Comparison of ENCODE assay signal across 1 cellular context in the genomic region with DNA sequence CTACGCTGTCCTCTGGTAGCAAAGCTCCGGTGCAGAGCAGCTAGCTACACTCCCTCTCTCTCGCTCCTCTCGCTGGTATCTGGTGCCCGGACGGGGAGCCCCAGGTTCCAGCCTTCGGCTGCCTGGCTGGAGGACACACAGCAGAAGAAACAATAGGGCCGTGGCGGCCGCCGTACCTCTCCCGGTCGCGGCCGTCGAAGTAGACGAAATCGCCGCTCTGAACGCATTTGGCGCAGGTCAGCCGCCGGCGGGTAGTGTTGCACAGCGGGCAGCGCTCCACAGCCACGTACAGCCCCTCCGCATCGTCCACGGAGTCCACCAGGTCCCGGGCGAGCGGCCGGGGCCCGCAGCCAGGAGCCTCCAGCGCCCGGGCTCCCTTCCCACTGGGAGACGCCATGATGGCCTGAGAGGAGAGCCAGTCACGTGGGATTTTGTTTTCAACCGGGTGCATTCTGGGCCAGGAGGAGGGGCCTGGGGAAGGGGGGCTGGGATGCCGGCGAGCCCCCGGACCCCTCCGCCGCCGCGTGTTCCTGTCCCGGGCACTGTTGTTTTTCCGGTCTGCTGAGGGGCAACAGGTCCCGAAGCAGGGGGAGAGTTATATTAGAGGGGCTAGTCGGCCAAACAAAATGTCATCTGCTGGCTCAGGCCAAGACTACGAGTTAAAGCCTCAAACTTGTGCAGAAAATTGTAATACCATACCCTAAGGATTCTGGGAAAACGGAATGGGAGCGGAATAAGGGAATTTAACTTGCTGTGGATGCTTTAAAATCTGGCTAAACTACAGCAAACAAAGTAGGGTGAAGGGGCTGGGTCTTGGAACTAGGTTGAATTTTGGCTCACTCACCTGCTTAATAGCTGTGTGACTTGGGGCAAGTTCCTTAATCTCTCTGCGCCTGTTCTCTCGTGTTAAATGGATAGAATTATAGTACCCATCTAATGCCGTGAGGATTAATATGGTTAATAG.
TF ChIP-seq lines count a peak whose summit lies in the region.

A gene with protein sequence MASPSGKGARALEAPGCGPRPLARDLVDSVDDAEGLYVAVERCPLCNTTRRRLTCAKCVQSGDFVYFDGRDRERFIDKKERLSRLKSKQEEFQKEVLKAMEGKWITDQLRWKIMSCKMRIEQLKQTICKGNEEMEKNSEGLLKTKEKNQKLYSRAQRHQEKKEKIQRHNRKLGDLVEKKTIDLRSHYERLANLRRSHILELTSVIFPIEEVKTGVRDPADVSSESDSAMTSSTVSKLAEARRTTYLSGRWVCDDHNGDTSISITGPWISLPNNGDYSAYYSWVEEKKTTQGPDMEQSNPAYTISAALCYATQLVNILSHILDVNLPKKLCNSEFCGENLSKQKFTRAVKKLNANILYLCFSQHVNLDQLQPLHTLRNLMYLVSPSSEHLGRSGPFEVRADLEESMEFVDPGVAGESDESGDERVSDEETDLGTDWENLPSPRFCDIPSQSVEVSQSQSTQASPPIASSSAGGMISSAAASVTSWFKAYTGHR (minus strand): TSS at position 405 of the 964 bp plus-strand sequence. CDS start 8 bp downstream, at position 397.

TF ChIP-seq in HepG2, 621 proteins besides CTCF, POLR2A, EP300 and RAD21 (continued from another document and continues in another):
- TF ChIP-seq, protein P1, sequence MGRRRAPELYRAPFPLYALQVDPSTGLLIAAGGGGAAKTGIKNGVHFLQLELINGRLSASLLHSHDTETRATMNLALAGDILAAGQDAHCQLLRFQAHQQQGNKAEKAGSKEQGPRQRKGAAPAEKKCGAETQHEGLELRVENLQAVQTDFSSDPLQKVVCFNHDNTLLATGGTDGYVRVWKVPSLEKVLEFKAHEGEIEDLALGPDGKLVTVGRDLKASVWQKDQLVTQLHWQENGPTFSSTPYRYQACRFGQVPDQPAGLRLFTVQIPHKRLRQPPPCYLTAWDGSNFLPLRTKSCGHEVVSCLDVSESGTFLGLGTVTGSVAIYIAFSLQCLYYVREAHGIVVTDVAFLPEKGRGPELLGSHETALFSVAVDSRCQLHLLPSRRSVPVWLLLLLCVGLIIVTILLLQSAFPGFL (CRISPR knock-in tag; IDR thresholded peaks at IDR 0.05) = no peak
- peak; percentile 41; the same call in 1 of the 2 replicates for TF ChIP-seq KLF6 (CRISPR knock-in tag; IDR thresholded peaks at IDR 0.05)
- TF ChIP-seq AGO1 (IDR thresholded peaks at IDR 0.05; ENCODE audit: low read depth, low read length, poor library complexity, severe bottlenecking) = peak; percentile 41
- TF ChIP-seq ZNF124 (CRISPR knock-in tag; IDR thresholded peaks at IDR 0.05) = no peak; the same call in 1 of the 2 replicates
- TF ChIP-seq NFE2L2 (IDR thresholded peaks at IDR 0.05; ENCODE audit: low read length) = no peak
- TF ChIP-seq, protein P2, sequence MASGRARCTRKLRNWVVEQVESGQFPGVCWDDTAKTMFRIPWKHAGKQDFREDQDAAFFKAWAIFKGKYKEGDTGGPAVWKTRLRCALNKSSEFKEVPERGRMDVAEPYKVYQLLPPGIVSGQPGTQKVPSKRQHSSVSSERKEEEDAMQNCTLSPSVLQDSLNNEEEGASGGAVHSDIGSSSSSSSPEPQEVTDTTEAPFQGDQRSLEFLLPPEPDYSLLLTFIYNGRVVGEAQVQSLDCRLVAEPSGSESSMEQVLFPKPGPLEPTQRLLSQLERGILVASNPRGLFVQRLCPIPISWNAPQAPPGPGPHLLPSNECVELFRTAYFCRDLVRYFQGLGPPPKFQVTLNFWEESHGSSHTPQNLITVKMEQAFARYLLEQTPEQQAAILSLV (CRISPR knock-in tag; IDR thresholded peaks at IDR 0.05; ENCODE audit: borderline replicate concordance) = peak; percentile 89; the same call in 1 of the 2 replicates
- no peak for TF ChIP-seq FIP1L1 (IDR thresholded peaks at IDR 0.05; ENCODE audit: borderline replicate concordance, insufficient read depth, low read depth, low read length)
- no peak for TF ChIP-seq ZNF674 (CRISPR knock-in tag; IDR thresholded peaks at IDR 0.05; ENCODE audit: low read depth)
- TF ChIP-seq PCBP1 (IDR thresholded peaks at IDR 0.05; ENCODE audit: borderline replicate concordance, low read depth, low read length) = 0 out of 2 replicates have a peak, but pooled peaks have one; percentile 22
- TF ChIP-seq ZNF556 (CRISPR knock-in tag; IDR thresholded peaks at IDR 0.05; ENCODE audit: borderline replicate concordance) = 0 out of 2 replicates have a peak, but pooled peaks have one; percentile 29
- TF ChIP-seq ERF (CRISPR knock-in tag; IDR thresholded peaks at IDR 0.05) = peak; percentile 24; the same call in 1 of the 2 replicates
- TF ChIP-seq, protein P3, sequence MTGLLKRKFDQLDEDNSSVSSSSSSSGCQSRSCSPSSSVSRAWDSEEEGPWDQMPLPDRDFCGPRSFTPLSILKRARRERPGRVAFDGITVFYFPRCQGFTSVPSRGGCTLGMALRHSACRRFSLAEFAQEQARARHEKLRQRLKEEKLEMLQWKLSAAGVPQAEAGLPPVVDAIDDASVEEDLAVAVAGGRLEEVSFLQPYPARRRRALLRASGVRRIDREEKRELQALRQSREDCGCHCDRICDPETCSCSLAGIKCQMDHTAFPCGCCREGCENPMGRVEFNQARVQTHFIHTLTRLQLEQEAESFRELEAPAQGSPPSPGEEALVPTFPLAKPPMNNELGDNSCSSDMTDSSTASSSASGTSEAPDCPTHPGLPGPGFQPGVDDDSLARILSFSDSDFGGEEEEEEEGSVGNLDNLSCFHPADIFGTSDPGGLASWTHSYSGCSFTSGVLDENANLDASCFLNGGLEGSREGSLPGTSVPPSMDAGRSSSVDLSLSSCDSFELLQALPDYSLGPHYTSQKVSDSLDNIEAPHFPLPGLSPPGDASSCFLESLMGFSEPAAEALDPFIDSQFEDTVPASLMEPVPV (CRISPR knock-in tag; IDR thresholded peaks at IDR 0.05) = peak; percentile 87
- TF ChIP-seq ARID2 (CRISPR knock-in tag; IDR thresholded peaks at IDR 0.05; ENCODE audit: borderline replicate concordance) = 0 out of 2 replicates have a peak, but pooled peaks have one; percentile 75
- peak; percentile 100 for TF ChIP-seq GATAD1 (CRISPR knock-in tag; IDR thresholded peaks at IDR 0.05)
- TF ChIP-seq ATAD3A (CRISPR knock-in tag; IDR thresholded peaks at IDR 0.05) = no peak
- no peak for TF ChIP-seq PHB2 (IDR thresholded peaks at IDR 0.05; ENCODE audit: partially characterized antibody)
- TF ChIP-seq ZNF550 (CRISPR knock-in tag; IDR thresholded peaks at IDR 0.05; ENCODE audit: borderline replicate concordance) = no peak
- no peak for TF ChIP-seq TBX3 (IDR thresholded peaks at IDR 0.05; ENCODE audit: borderline replicate concordance)
- TF ChIP-seq, protein P4, sequence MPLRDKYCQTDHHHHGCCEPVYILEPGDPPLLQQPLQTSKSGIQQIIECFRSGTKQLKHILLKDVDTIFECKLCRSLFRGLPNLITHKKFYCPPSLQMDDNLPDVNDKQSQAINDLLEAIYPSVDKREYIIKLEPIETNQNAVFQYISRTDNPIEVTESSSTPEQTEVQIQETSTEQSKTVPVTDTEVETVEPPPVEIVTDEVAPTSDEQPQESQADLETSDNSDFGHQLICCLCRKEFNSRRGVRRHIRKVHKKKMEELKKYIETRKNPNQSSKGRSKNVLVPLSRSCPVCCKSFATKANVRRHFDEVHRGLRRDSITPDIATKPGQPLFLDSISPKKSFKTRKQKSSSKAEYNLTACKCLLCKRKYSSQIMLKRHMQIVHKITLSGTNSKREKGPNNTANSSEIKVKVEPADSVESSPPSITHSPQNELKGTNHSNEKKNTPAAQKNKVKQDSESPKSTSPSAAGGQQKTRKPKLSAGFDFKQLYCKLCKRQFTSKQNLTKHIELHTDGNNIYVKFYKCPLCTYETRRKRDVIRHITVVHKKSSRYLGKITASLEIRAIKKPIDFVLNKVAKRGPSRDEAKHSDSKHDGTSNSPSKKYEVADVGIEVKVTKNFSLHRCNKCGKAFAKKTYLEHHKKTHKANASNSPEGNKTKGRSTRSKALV (CRISPR knock-in tag; IDR thresholded peaks at IDR 0.05) = no peak
- TF ChIP-seq MEF2D (CRISPR knock-in tag; IDR thresholded peaks at IDR 0.05) = no peak
- TF ChIP-seq FLYWCH1 (CRISPR knock-in tag; IDR thresholded peaks at IDR 0.05) = no peak
- 0 out of 2 replicates have a peak, but pooled peaks have one; percentile 67 for TF ChIP-seq ZNF747 (CRISPR knock-in tag; IDR thresholded peaks at IDR 0.05; ENCODE audit: borderline replicate concordance)
- no peak for TF ChIP-seq RXRB (CRISPR knock-in tag; IDR thresholded peaks at IDR 0.05; ENCODE audit: borderline replicate concordance)
- TF ChIP-seq, protein P5, sequence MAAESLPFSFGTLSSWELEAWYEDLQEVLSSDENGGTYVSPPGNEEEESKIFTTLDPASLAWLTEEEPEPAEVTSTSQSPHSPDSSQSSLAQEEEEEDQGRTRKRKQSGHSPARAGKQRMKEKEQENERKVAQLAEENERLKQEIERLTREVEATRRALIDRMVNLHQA (CRISPR knock-in tag; IDR thresholded peaks at IDR 0.05) = no peak
- TF ChIP-seq, protein P6, sequence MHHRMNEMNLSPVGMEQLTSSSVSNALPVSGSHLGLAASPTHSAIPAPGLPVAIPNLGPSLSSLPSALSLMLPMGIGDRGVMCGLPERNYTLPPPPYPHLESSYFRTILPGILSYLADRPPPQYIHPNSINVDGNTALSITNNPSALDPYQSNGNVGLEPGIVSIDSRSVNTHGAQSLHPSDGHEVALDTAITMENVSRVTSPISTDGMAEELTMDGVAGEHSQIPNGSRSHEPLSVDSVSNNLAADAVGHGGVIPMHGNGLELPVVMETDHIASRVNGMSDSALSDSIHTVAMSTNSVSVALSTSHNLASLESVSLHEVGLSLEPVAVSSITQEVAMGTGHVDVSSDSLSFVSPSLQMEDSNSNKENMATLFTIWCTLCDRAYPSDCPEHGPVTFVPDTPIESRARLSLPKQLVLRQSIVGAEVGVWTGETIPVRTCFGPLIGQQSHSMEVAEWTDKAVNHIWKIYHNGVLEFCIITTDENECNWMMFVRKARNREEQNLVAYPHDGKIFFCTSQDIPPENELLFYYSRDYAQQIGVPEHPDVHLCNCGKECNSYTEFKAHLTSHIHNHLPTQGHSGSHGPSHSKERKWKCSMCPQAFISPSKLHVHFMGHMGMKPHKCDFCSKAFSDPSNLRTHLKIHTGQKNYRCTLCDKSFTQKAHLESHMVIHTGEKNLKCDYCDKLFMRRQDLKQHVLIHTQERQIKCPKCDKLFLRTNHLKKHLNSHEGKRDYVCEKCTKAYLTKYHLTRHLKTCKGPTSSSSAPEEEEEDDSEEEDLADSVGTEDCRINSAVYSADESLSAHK (CRISPR knock-in tag; IDR thresholded peaks at IDR 0.05; ENCODE audit: borderline replicate concordance) = no peak
- TF ChIP-seq RNF2 (conservative IDR thresholded peaks at IDR 0.05; ENCODE audit: low read depth) = peak; percentile 51; the same call in 1 of the 2 replicates
- no peak for TF ChIP-seq ZNF792 (CRISPR knock-in tag; IDR thresholded peaks at IDR 0.05)
- TF ChIP-seq, protein P7, sequence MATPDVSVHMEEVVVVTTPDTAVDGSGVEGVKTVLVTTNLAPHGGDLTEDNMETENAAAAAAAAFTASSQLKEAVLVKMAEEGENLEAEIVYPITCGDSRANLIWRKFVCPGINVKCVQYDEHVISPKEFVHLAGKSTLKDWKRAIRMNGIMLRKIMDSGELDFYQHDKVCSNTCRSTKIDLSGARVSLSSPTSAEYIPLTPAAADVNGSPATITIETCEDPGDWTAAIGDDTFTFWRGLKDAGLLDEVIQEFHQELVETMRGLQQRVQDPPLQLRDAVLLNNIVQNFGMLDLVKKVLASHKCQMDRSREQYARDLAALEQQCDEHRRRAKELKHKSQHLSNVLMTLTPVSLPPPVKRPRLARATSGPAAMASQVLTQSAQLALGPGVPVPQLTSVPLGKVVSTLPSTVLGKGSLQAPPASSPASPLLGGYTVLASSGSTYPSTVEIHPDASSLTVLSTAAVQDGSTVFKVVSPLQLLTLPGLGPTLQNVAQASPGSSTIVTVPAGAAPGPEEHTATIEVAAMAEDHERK (CRISPR knock-in tag; IDR thresholded peaks at IDR 0.05; ENCODE audit: low read depth) = no peak
- TF ChIP-seq AGO2 (optimal IDR thresholded peaks at IDR 0.05; ENCODE audit: low read depth, low read length) = peak; percentile 68
- no peak for TF ChIP-seq ZNF644 (CRISPR knock-in tag; IDR thresholded peaks at IDR 0.05; ENCODE audit: low read depth)
- TF ChIP-seq, protein P8, sequence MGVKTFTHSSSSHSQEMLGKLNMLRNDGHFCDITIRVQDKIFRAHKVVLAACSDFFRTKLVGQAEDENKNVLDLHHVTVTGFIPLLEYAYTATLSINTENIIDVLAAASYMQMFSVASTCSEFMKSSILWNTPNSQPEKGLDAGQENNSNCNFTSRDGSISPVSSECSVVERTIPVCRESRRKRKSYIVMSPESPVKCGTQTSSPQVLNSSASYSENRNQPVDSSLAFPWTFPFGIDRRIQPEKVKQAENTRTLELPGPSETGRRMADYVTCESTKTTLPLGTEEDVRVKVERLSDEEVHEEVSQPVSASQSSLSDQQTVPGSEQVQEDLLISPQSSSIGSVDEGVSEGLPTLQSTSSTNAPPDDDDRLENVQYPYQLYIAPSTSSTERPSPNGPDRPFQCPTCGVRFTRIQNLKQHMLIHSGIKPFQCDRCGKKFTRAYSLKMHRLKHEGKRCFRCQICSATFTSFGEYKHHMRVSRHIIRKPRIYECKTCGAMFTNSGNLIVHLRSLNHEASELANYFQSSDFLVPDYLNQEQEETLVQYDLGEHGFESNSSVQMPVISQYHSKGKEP (CRISPR knock-in tag; IDR thresholded peaks at IDR 0.05) = no peak
- TF ChIP-seq ZNF724P (CRISPR knock-in tag; IDR thresholded peaks at IDR 0.05; ENCODE audit: borderline replicate concordance) = no peak
- TF ChIP-seq, protein P9, sequence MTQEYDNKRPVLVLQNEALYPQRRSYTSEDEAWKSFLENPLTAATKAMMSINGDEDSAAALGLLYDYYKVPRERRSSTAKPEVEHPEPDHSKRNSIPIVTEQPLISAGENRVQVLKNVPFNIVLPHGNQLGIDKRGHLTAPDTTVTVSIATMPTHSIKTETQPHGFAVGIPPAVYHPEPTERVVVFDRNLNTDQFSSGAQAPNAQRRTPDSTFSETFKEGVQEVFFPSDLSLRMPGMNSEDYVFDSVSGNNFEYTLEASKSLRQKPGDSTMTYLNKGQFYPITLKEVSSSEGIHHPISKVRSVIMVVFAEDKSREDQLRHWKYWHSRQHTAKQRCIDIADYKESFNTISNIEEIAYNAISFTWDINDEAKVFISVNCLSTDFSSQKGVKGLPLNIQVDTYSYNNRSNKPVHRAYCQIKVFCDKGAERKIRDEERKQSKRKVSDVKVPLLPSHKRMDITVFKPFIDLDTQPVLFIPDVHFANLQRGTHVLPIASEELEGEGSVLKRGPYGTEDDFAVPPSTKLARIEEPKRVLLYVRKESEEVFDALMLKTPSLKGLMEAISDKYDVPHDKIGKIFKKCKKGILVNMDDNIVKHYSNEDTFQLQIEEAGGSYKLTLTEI (CRISPR knock-in tag; conservative IDR thresholded peaks at IDR 0.05) = no peak
- TF ChIP-seq, protein P10, sequence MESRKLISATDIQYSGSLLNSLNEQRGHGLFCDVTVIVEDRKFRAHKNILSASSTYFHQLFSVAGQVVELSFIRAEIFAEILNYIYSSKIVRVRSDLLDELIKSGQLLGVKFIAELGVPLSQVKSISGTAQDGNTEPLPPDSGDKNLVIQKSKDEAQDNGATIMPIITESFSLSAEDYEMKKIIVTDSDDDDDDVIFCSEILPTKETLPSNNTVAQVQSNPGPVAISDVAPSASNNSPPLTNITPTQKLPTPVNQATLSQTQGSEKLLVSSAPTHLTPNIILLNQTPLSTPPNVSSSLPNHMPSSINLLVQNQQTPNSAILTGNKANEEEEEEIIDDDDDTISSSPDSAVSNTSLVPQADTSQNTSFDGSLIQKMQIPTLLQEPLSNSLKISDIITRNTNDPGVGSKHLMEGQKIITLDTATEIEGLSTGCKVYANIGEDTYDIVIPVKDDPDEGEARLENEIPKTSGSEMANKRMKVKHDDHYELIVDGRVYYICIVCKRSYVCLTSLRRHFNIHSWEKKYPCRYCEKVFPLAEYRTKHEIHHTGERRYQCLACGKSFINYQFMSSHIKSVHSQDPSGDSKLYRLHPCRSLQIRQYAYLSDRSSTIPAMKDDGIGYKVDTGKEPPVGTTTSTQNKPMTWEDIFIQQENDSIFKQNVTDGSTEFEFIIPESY (CRISPR knock-in tag; IDR thresholded peaks at IDR 0.05) = no peak
- TF ChIP-seq ZNF816 (CRISPR knock-in tag; IDR thresholded peaks at IDR 0.05; ENCODE audit: borderline replicate concordance) = no peak
